In genomic region chr20:33673411-33674293, GRCh38 we compare ENCODE assay signal across 8 cellular contexts. TPM values are rescaled to one million over a fixed set of nuclear protein-coding genes. Genes with fewer than 3 reads are reported as not detected.
DNase-seq lines count a peak whose midpoint lies in the region; ATAC-seq and TF ChIP-seq lines count a peak whose summit lies in the region.

No MANE protein-coding gene starts in this region.

- H3K36me3 Mint-ChIP-seq in activated CD8-positive, alpha-beta memory T cell treated with anti-CD3 and anti-CD28 coated beads, Interleukin-2, amount 10 ng/mL, durations not matched to agents 7 days and 5 days: peaks cover 20% of the 10 kb centered on the region

- H3K4me3 ChIP-seq in iPS-11a (ENCODE audit: low read depth, low read length): peak overlapping the region; percentile 62
- peak overlapping the region; percentile 98 for H3K4me3 ChIP-seq in smooth muscle cell

- H3K79me2 ChIP-seq in smooth muscle cell (ENCODE audit: low read depth): peaks cover 19% of the 10 kb centered on the region

- peak overlapping the region; percentile 90 for H2AFZ ChIP-seq in smooth muscle cell (ENCODE audit: low read depth)

- no peak for TF ChIP-seq CTCF in GM10266 (IDR thresholded peaks at IDR 0.05; ENCODE audit: control insufficient read depth, insufficient read depth, low read depth, missing control alignments)
- TF ChIP-seq CTCF in smooth muscle cell (IDR thresholded peaks at IDR 0.05; ENCODE audit: borderline replicate concordance, insufficient read depth, poor library complexity, severe bottlenecking): no peak

- H3K9me3 Mint-ChIP-seq in activated CD8-positive, alpha-beta memory T cell treated with anti-CD3 and anti-CD28 coated beads, Interleukin-2, amount 10 ng/mL, durations not matched to agents 7 days and 5 days (ENCODE audit: low read depth): no peaks in the 10 kb centered on the region

- 4% methylated on average over 23 of the region's 29 CpGs for WGBS in smooth muscle cell (ENCODE audit: low lambda C conversion rate)

- peaks cover 26% of the 10 kb centered on the region for H3K4me1 ChIP-seq in smooth muscle cell (ENCODE audit: low read depth)

- H3K27me3 ChIP-seq in smooth muscle cell (ENCODE audit: low read depth): no peaks in the 10 kb centered on the region

- DNase-seq in GM10266 (ENCODE audit: extremely low spot score): peak; percentile 78
- DNase-seq in activated CD8-positive, alpha-beta memory T cell treated with anti-CD3 and anti-CD28 coated beads, Interleukin-2, amount 10 ng/mL, durations not matched to agents 7 days and 5 days: no peak
- DNase-seq in smooth muscle cell (lab: John Stamatoyannopoulos, UW; ENCODE audit: unreplicated experiment): no peak
- no peak for DNase-seq in activated CD4-positive, CD25-positive, alpha-beta regulatory T cell treated with anti-CD3 and anti-CD28 coated beads, Interleukin-2, amount 50 U/mL, for 72 hours

- peak overlapping the region; percentile 85 for H3K4me3 Mint-ChIP-seq in activated CD8-positive, alpha-beta memory T cell treated with anti-CD3 and anti-CD28 coated beads, Interleukin-2, amount 10 ng/mL, durations not matched to agents 7 days and 5 days

- no peaks in the 10 kb centered on the region for H3K9me3 ChIP-seq in smooth muscle cell (replicated peaks; ENCODE audit: low read depth)

- peak overlapping the region; percentile 100 for H3K4me2 ChIP-seq in smooth muscle cell

- H3K36me3 ChIP-seq in smooth muscle cell (ENCODE audit: low read depth): no peaks in the 10 kb centered on the region

- no peaks in the 10 kb centered on the region for H3K27me3 Mint-ChIP-seq in activated CD8-positive, alpha-beta memory T cell treated with anti-CD3 and anti-CD28 coated beads, Interleukin-2, amount 10 ng/mL, durations not matched to agents 7 days and 5 days

- peak overlapping the region; percentile 77 for H3K27ac Mint-ChIP-seq in activated CD8-positive, alpha-beta memory T cell treated with anti-CD3 and anti-CD28 coated beads, Interleukin-2, amount 10 ng/mL, durations not matched to agents 7 days and 5 days

- H3K9ac ChIP-seq in smooth muscle cell (ENCODE audit: low read depth): peak overlapping the region; percentile 87

- peaks cover 47% of the 10 kb centered on the region for H3K4me1 Mint-ChIP-seq in activated CD8-positive, alpha-beta memory T cell treated with anti-CD3 and anti-CD28 coated beads, Interleukin-2, amount 10 ng/mL, durations not matched to agents 7 days and 5 days

- ATAC-seq in HG02571 (IDR thresholded peaks at IDR 0.05; ENCODE audit: unreplicated experiment) (peak; percentile 16), HG02642 (IDR thresholded peaks at IDR 0.05; ENCODE audit: poor library complexity, unreplicated experiment) (no peak), HG02798 (IDR thresholded peaks at IDR 0.05; ENCODE audit: poor library complexity, unreplicated experiment) (no peak)
- ATAC-seq in activated CD8-positive, alpha-beta memory T cell treated with anti-CD3 and anti-CD28 coated beads, Interleukin-2, amount 10 ng/mL, durations not matched to agents 7 days and 5 days: no peak

- H3K27ac ChIP-seq in smooth muscle cell (ENCODE audit: low read depth): peak overlapping the region; percentile 52

- peaks cover 16% of the 10 kb centered on the region for H3F3A ChIP-seq in smooth muscle cell (ENCODE audit: low read depth)

- peaks cover 21% of the 10 kb centered on the region for H4K20me1 ChIP-seq in smooth muscle cell (ENCODE audit: low read depth)

- CTCF ChIA-PET in activated CD8-positive, alpha-beta memory T cell treated with anti-CD3 and anti-CD28 coated beads, Interleukin-2, amount 10 ng/mL, durations not matched to agents 7 days and 5 days (lab: Charles Lee): interaction anchor here (0.6 to 1.4 kb wide), 3 partner anchors 12 to 16 kb away, joined by 3 to 4 read pairs (median 3); no protein-coding TSS in a partner anchor

RNA-seq across cellular contexts. Expression of gene NECAB3, which starts 0.6 kb away (rescaled TPM):
- total RNA-seq in activated CD8-positive, alpha-beta memory T cell treated with anti-CD3 and anti-CD28 coated beads, Interleukin-2, amount 10 ng/mL, durations not matched to agents 7 days and 5 days: 10 to 100 TPM; 28.3 to 34.0 TPM
- 20.3 and 37.6 TPM in 2 replicates for total RNA-seq in smooth muscle cell
- polyA plus RNA-seq in smooth muscle cell: 24.9 and 25.8 TPM in 2 replicates

RNA-seq across cellular contexts. Expression of gene ACTL10, which starts 6.9 kb away (rescaled TPM):
- 1 to 10 TPM; 3.7 to 3.9 TPM for total RNA-seq in activated CD8-positive, alpha-beta memory T cell treated with anti-CD3 and anti-CD28 coated beads, Interleukin-2, amount 10 ng/mL, durations not matched to agents 7 days and 5 days
- total RNA-seq in smooth muscle cell: 0.04 and 1.8 TPM in 2 replicates
- polyA plus RNA-seq in smooth muscle cell: 0.49 and 1.1 TPM in 2 replicates

RNA-seq across cellular contexts. Expression of gene C20orf144, which starts 11.5 kb away (rescaled TPM):
- total RNA-seq in activated CD8-positive, alpha-beta memory T cell treated with anti-CD3 and anti-CD28 coated beads, Interleukin-2, amount 10 ng/mL, durations not matched to agents 7 days and 5 days: under 1 TPM; 0.30 to 0.53 TPM
- total RNA-seq in smooth muscle cell: 0.09 and 1.1 TPM in 2 replicates
- 0.57 and 0.73 TPM in 2 replicates for polyA plus RNA-seq in smooth muscle cell

RNA-seq across cellular contexts. Expression of gene E2F1, which starts 12.5 kb away (rescaled TPM):
- 100 to 1,000 TPM in 1 of 2 experiments, 10 to 100 TPM in 1; 87.7 to 100 TPM for total RNA-seq in activated CD8-positive, alpha-beta memory T cell treated with anti-CD3 and anti-CD28 coated beads, Interleukin-2, amount 10 ng/mL, durations not matched to agents 7 days and 5 days
- total RNA-seq in smooth muscle cell: 5.0 and 6.1 TPM in 2 replicates
- polyA plus RNA-seq in smooth muscle cell: 17.5 and 19.4 TPM in 2 replicates

RNA-seq across cellular contexts. Expression of gene PXMP4, which starts 46.5 kb away (rescaled TPM):
- total RNA-seq in activated CD8-positive, alpha-beta memory T cell treated with anti-CD3 and anti-CD28 coated beads, Interleukin-2, amount 10 ng/mL, durations not matched to agents 7 days and 5 days: 10 to 100 TPM; 11.9 to 15.6 TPM
- 2.3 and 2.6 TPM in 2 replicates for total RNA-seq in smooth muscle cell
- polyA plus RNA-seq in smooth muscle cell: 8.1 and 9.4 TPM in 2 replicates
